In the genomic region with DNA sequence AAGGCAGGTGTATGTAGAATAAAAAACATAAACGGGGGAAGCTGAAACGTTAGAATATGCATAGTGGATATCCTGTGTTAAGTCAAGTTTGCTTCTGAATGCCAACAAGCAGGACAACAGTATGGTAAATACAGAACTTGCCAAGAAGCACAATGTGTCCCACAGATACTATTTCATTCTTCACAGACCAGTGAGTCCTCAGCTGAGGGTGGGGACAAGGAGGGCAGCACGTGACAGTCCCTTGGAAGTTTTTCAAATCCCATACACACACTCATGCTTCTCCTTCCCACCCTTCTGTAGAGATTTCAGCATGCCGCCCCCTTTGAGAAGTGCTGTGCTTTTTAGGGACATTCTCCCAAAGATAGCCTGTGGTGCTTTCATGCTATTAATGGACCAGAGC, we compare ENCODE assay signal across 24 cellular contexts.
DNase-seq lines count a peak whose midpoint lies in the region; ATAC-seq and TF ChIP-seq lines count a peak whose summit lies in the region.
"Had no signal": no experiment of that assay in that cellular context is flagged by ENCODE, and none has a peak within 500 bp of the region (broad histone marks: within the 10 kb centered on the region; RNA-seq: fewer than 3 reads in every experiment).

No MANE protein-coding gene starts in this region.

- peak; percentile 49 to 84 (median 60) for ATAC-seq in heart left ventricle
- no peak for ATAC-seq in HG02852 (IDR thresholded peaks at IDR 0.05; ENCODE audit: unreplicated experiment)
- ATAC-seq: stimulated activated effector memory CD8-positive, alpha-beta T cell treated with anti-CD3 and anti-CD28 coated beads, Interleukin-12 subunit alpha, Interleukin-12 subunit beta, amount 100 ng/mL, for 72 hours; T-helper 17 cell had no signal

- peaks cover 22% of the 10 kb centered on the region for H3K9me3 Mint-ChIP-seq in nephron
- peaks cover 0 to 5% (median 3%) of the 10 kb centered on the region in 5 donors for H3K9me3 Mint-ChIP-seq in CD8-positive, alpha-beta memory T cell

- H3K9me3 ChIP-seq in adipocyte (ENCODE audit: control insufficient read depth, low read length) (no peaks in the 10 kb centered on the region), heart left ventricle (peaks cover 0 to 4% (median 0%) of the 10 kb centered on the region in 12 donors), thyroid gland (no peaks in the 10 kb centered on the region)
- no peaks in the 10 kb centered on the region for H3K9me3 ChIP-seq in CD8-positive, alpha-beta memory T cell (ENCODE audit: low read length)
- H3K9me3 ChIP-seq: adrenal gland, breast epithelium, sigmoid colon had no signal

- H3K27me3 ChIP-seq in adipocyte (replicated peaks; ENCODE audit: control insufficient read depth, insufficient read depth, low read length) (no peaks in the 10 kb centered on the region), heart left ventricle (no peaks in the 10 kb centered on the region), thyroid gland (no peaks in the 10 kb centered on the region)
- no peaks in the 10 kb centered on the region for H3K27me3 ChIP-seq in CD8-positive, alpha-beta memory T cell (ENCODE audit: insufficient read depth, low read length, poor library complexity, severe bottlenecking)
- H3K27me3 ChIP-seq: adrenal gland, breast epithelium, sigmoid colon had no signal

- H3K36me3 ChIP-seq in adipocyte (ENCODE audit: control insufficient read depth, insufficient read depth, low read length, severe bottlenecking) (no peaks in the 10 kb centered on the region), heart left ventricle (no peaks in the 10 kb centered on the region), thyroid gland (no peaks in the 10 kb centered on the region)
- H3K36me3 ChIP-seq in CD8-positive, alpha-beta memory T cell (ENCODE audit: insufficient read depth, low read length), result no peaks in the 10 kb centered on the region
- H3K36me3 ChIP-seq: adrenal gland, breast epithelium, sigmoid colon had no signal

- no peak overlapping the region for H3K4me3 Mint-ChIP-seq in nephron
- no peak overlapping the region for H3K4me3 Mint-ChIP-seq in CD8-positive, alpha-beta memory T cell
- H3K4me3 Mint-ChIP-seq: CD4-positive, alpha-beta memory T cell; stimulated activated effector memory CD8-positive, alpha-beta T cell treated with anti-CD3 and anti-CD28 coated beads, Interleukin-12 subunit alpha, Interleukin-12 subunit beta, amount 100 ng/mL, for 72 hours; T-helper 17 cell had no signal

- intact Hi-C loops in heart left ventricle (cut with DNase I) (loop anchor here in 3 of 10 donors (5.0 to 10.0 kb wide), 3 partner anchors 47 to 57 kb away; no protein-coding TSS in a partner anchor), thyroid gland (cut with DNase I) (no loop called here)

- H3K36me3 Mint-ChIP-seq in nephron (ENCODE audit: low read depth), result no peaks in the 10 kb centered on the region
- H3K36me3 Mint-ChIP-seq in CD8-positive, alpha-beta memory T cell, result no peaks in the 10 kb centered on the region
- H3K36me3 Mint-ChIP-seq: CD4-positive, alpha-beta memory T cell; stimulated activated effector memory CD8-positive, alpha-beta T cell treated with anti-CD3 and anti-CD28 coated beads, Interleukin-12 subunit alpha, Interleukin-12 subunit beta, amount 100 ng/mL, for 72 hours had no signal

- H3K4me1 ChIP-seq in adipocyte (ENCODE audit: control insufficient read depth, insufficient read depth, low read length) (peaks cover 24% of the 10 kb centered on the region), heart left ventricle (peaks cover 6 to 44% (median 20%) of the 10 kb centered on the region in 12 donors), thyroid gland (peaks cover 23 to 28% of the 10 kb centered on the region in 2 donors)
- H3K4me1 ChIP-seq in CD8-positive, alpha-beta memory T cell (ENCODE audit: insufficient read depth, low read length), result no peaks in the 10 kb centered on the region
- H3K4me1 ChIP-seq: breast epithelium had no signal

- no peak overlapping the region for H3K9ac ChIP-seq in adipocyte (ENCODE audit: low read length)

- POLR2A ChIA-PET in CD8-positive, alpha-beta memory T cell (lab: Charles Lee), result no interaction called here

- TF ChIP-seq CTCF in heart left ventricle (IDR thresholded peaks at IDR 0.05) (no peak), nephron (IDR thresholded peaks at IDR 0.05; ENCODE audit: unreplicated experiment in 3 of 3) (no peak), thyroid gland (IDR thresholded peaks at IDR 0.05) (no peak)

- TF ChIP-seq POLR2A in heart left ventricle (IDR thresholded peaks at IDR 0.05) (no peak), thyroid gland (IDR thresholded peaks at IDR 0.05) (no peak)

- peak; percentile 11 for DNase-seq in adipocyte (ENCODE audit: low read depth)
- no peak for DNase-seq in heart left ventricle
- DNase-seq in thyroid gland, result peak; percentile 54 to 55
- no peak for DNase-seq in CD8-positive, alpha-beta memory T cell
- no peak for DNase-seq in AML-193 (lab: John Stamatoyannopoulos, UW)
- no peak for DNase-seq in effector CD8-positive, alpha-beta T cell (lab: John Stamatoyannopoulos, UW)
- DNase-seq: activated CD4-positive, alpha-beta T cell treated with anti-CD3 and anti-CD28 coated beads for 48 hours; activated gamma-delta T cell; CD4-positive, alpha-beta memory T cell; DMS153; GDM1; hippocampal formation; NCI-H1105 treated with DMSO at 0.1 percent for 48 hours; NCI-H524; occipital lobe; sigmoid colon; stimulated activated CD4-positive, alpha-beta T cell treated with anti-CD3 and anti-CD28 coated beads, Interleukin-1b, Interleukin-23, amount 100 ng/mL, for 48 hours; T-helper 17 cell had no signal

- CTCF ChIA-PET in CD8-positive, alpha-beta memory T cell (lab: Charles Lee), result no interaction called here

- peaks cover 5% of the 10 kb centered on the region for H3K27me3 Mint-ChIP-seq in nephron (ENCODE audit: low read depth)
- peaks cover 7 to 28% of the 10 kb centered on the region in 2 donors for H3K27me3 Mint-ChIP-seq in CD8-positive, alpha-beta memory T cell

- H3K27ac ChIP-seq in heart left ventricle (peak overlapping the region in 10 of 12 donors; percentile 1 to 84 (median 71)), thyroid gland (no peak overlapping the region)
- no peak overlapping the region for H3K27ac ChIP-seq in CD8-positive, alpha-beta memory T cell (ENCODE audit: low read depth, low read length)
- H3K27ac ChIP-seq: breast epithelium had no signal

- H3K4me1 Mint-ChIP-seq in nephron, result peaks cover 65% of the 10 kb centered on the region
- no peaks in the 10 kb centered on the region for H3K4me1 Mint-ChIP-seq in CD8-positive, alpha-beta memory T cell
- H3K4me1 Mint-ChIP-seq: CD4-positive, alpha-beta memory T cell; stimulated activated effector memory CD8-positive, alpha-beta T cell treated with anti-CD3 and anti-CD28 coated beads, Interleukin-12 subunit alpha, Interleukin-12 subunit beta, amount 100 ng/mL, for 72 hours; T-helper 17 cell had no signal

- peak overlapping the region in 2 of 3 experiments; percentile 25 to 56 for H3K27ac Mint-ChIP-seq in nephron
- H3K27ac Mint-ChIP-seq in CD8-positive, alpha-beta memory T cell, result no peak overlapping the region
- H3K27ac Mint-ChIP-seq: CD4-positive, alpha-beta memory T cell; stimulated activated effector memory CD8-positive, alpha-beta T cell treated with anti-CD3 and anti-CD28 coated beads, Interleukin-12 subunit alpha, Interleukin-12 subunit beta, amount 100 ng/mL, for 72 hours; T-helper 17 cell had no signal

- WGBS in heart left ventricle, 4 donors, result 27 to 34% (median 31%) methylated on average over 4 of the region's 4 CpGs
- WGBS in thyroid gland, 2 donors, result 33 to 37% methylated on average over 4 of the region's 4 CpGs

- H3K4me3 ChIP-seq in adipocyte (ENCODE audit: low read length) (no peak overlapping the region), heart left ventricle (no peak overlapping the region), thyroid gland (replicated peaks in 1 of 3) (no peak overlapping the region)
- no peak overlapping the region for H3K4me3 ChIP-seq in CD8-positive, alpha-beta memory T cell (ENCODE audit: low read length)
- H3K4me3 ChIP-seq: adrenal gland, breast epithelium, lung, sigmoid colon had no signal

Comparison
In these comparisons a context has a peak if more than half of its experiments do, and no peak if none do; other contexts are left out.
1. DNase-seq: peak in adipocyte (single experiment) and thyroid gland (2 of 2); none in heart left ventricle (0 of 5), CD8-positive, alpha-beta memory T cell (0 of 5), AML-193 (0 of 2) and effector CD8-positive, alpha-beta T cell (single experiment).
2. H3K27ac ChIP-seq: peak in heart left ventricle (10 of 12); none in thyroid gland (0 of 3) and CD8-positive, alpha-beta memory T cell (single experiment).
3. H3K27ac Mint-ChIP-seq: peak in nephron (2 of 3); none in CD8-positive, alpha-beta memory T cell (0 of 8).